ENCODE assay signal across 9 cellular contexts in the genomic region with DNA sequence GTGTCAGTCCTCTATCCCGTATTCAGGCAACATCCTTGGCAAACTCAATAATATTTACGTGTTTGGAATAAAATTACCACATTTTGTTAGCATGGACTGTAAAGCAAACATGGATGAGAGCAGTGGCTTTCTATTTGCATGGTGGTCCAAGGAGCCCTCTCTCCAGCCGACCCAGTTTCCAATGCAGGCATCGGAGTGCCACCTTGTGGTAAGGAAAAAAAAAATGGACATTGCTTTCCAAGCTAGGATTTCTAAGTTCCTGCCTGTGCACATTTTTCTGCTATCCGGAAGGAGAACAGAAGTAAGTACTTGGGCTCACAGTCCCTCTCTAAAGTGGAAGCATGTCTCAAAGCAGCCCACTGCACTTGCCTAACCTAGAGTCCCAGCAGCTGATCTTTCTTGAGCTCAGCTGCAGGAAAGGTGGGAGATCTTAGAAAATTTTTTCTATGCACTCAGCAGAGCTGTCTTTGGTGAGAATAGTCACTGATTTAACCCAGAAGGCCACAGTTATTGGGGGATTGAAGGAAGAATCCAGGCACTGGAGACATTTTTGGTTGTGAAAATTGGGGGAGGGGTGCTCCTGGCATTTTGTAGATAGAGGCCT. TPM values are rescaled to one million over a fixed set of nuclear protein-coding genes. Genes with fewer than 3 reads are reported as not detected.
DNase-seq lines count a peak whose midpoint lies in the region; ATAC-seq, FAIRE-seq and TF ChIP-seq lines count a peak whose summit lies in the region.
"Had no signal": no experiment of that assay in that cellular context is flagged by ENCODE, and none has a peak within 500 bp of the region (broad histone marks: within the 10 kb centered on the region; RNA-seq: fewer than 3 reads in every experiment).

No MANE protein-coding gene starts in this region.

- H2BK15ac ChIP-seq in neuronal stem cell (ENCODE audit: low read length): no peak overlapping the region

- H3K36me3 Mint-ChIP-seq in activated CD8-positive, alpha-beta T cell treated with anti-CD3 and anti-CD28 coated beads for 36 hours (ENCODE audit: low read depth): no peaks in the 10 kb centered on the region
- no peaks in the 10 kb centered on the region for H3K36me3 Mint-ChIP-seq in CD14-positive monocyte

- H3K18ac ChIP-seq in neuronal stem cell (ENCODE audit: low read length): no peak overlapping the region

- POLR2A ChIA-PET in activated CD8-positive, alpha-beta T cell treated with anti-CD3 and anti-CD28 coated beads for 36 hours (lab: Charles Lee): no interaction called here

- no peak overlapping the region for H3K27ac ChIP-seq in neuronal stem cell (replicated peaks; ENCODE audit: low read length)
- H3K27ac ChIP-seq in upper lobe of left lung: no peak overlapping the region

- H3K4me1 ChIP-seq in neuronal stem cell (ENCODE audit: control insufficient read depth in 2 of 2, insufficient read depth in 1 of 2, low read depth in 1 of 2, low read length in 2 of 2): no peaks in the 10 kb centered on the region
- no peaks in the 10 kb centered on the region for H3K4me1 ChIP-seq in upper lobe of left lung

- H3K36me3 ChIP-seq in bronchial epithelial cell (ENCODE audit: control insufficient read depth, insufficient read depth, low read length) (no peaks in the 10 kb centered on the region), neuronal stem cell (replicated peaks in 1 of 2; ENCODE audit: control insufficient read depth in 2 of 2, insufficient read depth in 2 of 2, low read length in 2 of 2) (no peaks in the 10 kb centered on the region), upper lobe of left lung (no peaks in the 10 kb centered on the region)

- peak; percentile 43; the same call in 2 of the 3 replicates for TF ChIP-seq CTCF in GM12872 (IDR thresholded peaks at IDR 0.05; ENCODE audit: insufficient read depth, low read depth, low read length)
- TF ChIP-seq CTCF in bronchial epithelial cell (IDR thresholded peaks at IDR 0.05; ENCODE audit: insufficient read depth, low read length, severe bottlenecking): peak; percentile 35
- no peak for TF ChIP-seq CTCF in upper lobe of left lung (IDR thresholded peaks at IDR 0.05)
- TF ChIP-seq CTCF in activated CD8-positive, alpha-beta T cell treated with anti-CD3 and anti-CD28 coated beads for 36 hours (IDR thresholded peaks at IDR 0.05): no peak
- TF ChIP-seq CTCF in CD14-positive monocyte (IDR thresholded peaks at IDR 0.05): no peak

- H3K27me3 ChIP-seq in bronchial epithelial cell (ENCODE audit: control insufficient read depth, insufficient read depth, low read length) (no peaks in the 10 kb centered on the region), neuronal stem cell (ENCODE audit: control insufficient read depth in 3 of 3, insufficient read depth in 3 of 3, low read depth in 1 of 3, low read length in 3 of 3) (no peaks in the 10 kb centered on the region), upper lobe of left lung (no peaks in the 10 kb centered on the region)

- no CpG with 5 or more reads among the region's 5 CpGs for WGBS in neuronal stem cell (ENCODE audit: extremely low coverage in 2 of 2, insufficient read length in 2 of 2, insufficient replicate concordance in 1 of 2), 2 donors
- WGBS in upper lobe of left lung, 2 donors: 19 to 20% methylated on average over 5 of the region's 5 CpGs

- H2AK5ac ChIP-seq in neuronal stem cell (ENCODE audit: low read depth, low read length): no peak overlapping the region

- H4K8ac ChIP-seq in neuronal stem cell (ENCODE audit: low read depth, low read length): no peak overlapping the region

- H3K14ac ChIP-seq in neuronal stem cell (ENCODE audit: low read length): no peak overlapping the region

- FAIRE-seq in bronchial epithelial cell (lab: Jason Lieb, UNC): no peak

- no peak overlapping the region for H2BK5ac ChIP-seq in neuronal stem cell (ENCODE audit: low read length)

- H3K23ac ChIP-seq in neuronal stem cell (ENCODE audit: low read depth, low read length, poor library complexity): no peak overlapping the region

- H3K27ac Mint-ChIP-seq in activated CD8-positive, alpha-beta T cell treated with anti-CD3 and anti-CD28 coated beads for 36 hours: no peak overlapping the region
- H3K27ac Mint-ChIP-seq in CD14-positive monocyte: no peak overlapping the region

- no peak overlapping the region for H4K91ac ChIP-seq in neuronal stem cell (ENCODE audit: low read depth, low read length, poor library complexity)

- ATAC-seq in upper lobe of left lung (ENCODE audit: low FRiP score in 2 of 2): no peak
- no peak for ATAC-seq in activated CD8-positive, alpha-beta T cell treated with anti-CD3 and anti-CD28 coated beads for 36 hours
- ATAC-seq: sciatic nerve had no signal

- no peak for TF ChIP-seq EP300 in upper lobe of left lung (IDR thresholded peaks at IDR 0.05)

- H3K4me3 Mint-ChIP-seq in activated CD8-positive, alpha-beta T cell treated with anti-CD3 and anti-CD28 coated beads for 36 hours: no peak overlapping the region
- no peak overlapping the region for H3K4me3 Mint-ChIP-seq in CD14-positive monocyte

- DNase-seq in NCI-H2029 treated with DMSO at 0.1 percent for 48 hours (lab: John Stamatoyannopoulos, UW): peak; percentile 23
- peak; percentile 25 for DNase-seq in bronchial epithelial cell (ENCODE audit: low read depth)
- peak; percentile 55 for DNase-seq in neuronal stem cell (ENCODE audit: low spot score)
- no peak for DNase-seq in upper lobe of left lung
- no peak for DNase-seq in stimulated activated naive CD4-positive, alpha-beta T cell (lab: John Stamatoyannopoulos, UW)
- no peak for DNase-seq in activated CD8-positive, alpha-beta T cell treated with anti-CD3 and anti-CD28 coated beads for 36 hours
- no peak for DNase-seq in CD14-positive monocyte (ENCODE audit: low spot score)

- no peak for TF ChIP-seq POLR2A in upper lobe of left lung (IDR thresholded peaks at IDR 0.05)

- H2BK12ac ChIP-seq in neuronal stem cell (ENCODE audit: low read length): no peak overlapping the region

- H3K27me3 Mint-ChIP-seq in activated CD8-positive, alpha-beta T cell treated with anti-CD3 and anti-CD28 coated beads for 36 hours: peaks cover 7% of the 10 kb centered on the region
- peaks cover 4 to 10% (median 8%) of the 10 kb centered on the region in 3 donors for H3K27me3 Mint-ChIP-seq in CD14-positive monocyte (ENCODE audit: low read depth in 3 of 3)

- no peaks in the 10 kb centered on the region for H3K79me1 ChIP-seq in neuronal stem cell (ENCODE audit: low read depth, low read length)

- no peaks in the 10 kb centered on the region for H3K9me3 Mint-ChIP-seq in activated CD8-positive, alpha-beta T cell treated with anti-CD3 and anti-CD28 coated beads for 36 hours
- H3K9me3 Mint-ChIP-seq in CD14-positive monocyte: peaks cover 0 to 2% (median 0%) of the 10 kb centered on the region in 7 donors

- H2BK120ac ChIP-seq in neuronal stem cell (ENCODE audit: low read depth, low read length): no peak overlapping the region

- intact Hi-C loops in activated CD8-positive, alpha-beta T cell treated with anti-CD3 and anti-CD28 coated beads for 36 hours (cut with micrococcal nuclease): no loop called here
- intact Hi-C loops in CD14-positive monocyte (cut with micrococcal nuclease): no loop called here

- CTCF ChIA-PET in activated CD8-positive, alpha-beta T cell treated with anti-CD3 and anti-CD28 coated beads for 36 hours (lab: Charles Lee): interaction anchor here (0.6 to 2.0 kb wide), 4 partner anchors 8 to 591 kb away, joined by 3 to 10 read pairs (median 6); a partner anchor contains a TSS

- H3K4me1 Mint-ChIP-seq in activated CD8-positive, alpha-beta T cell treated with anti-CD3 and anti-CD28 coated beads for 36 hours (ENCODE audit: low read depth): no peaks in the 10 kb centered on the region
- no peaks in the 10 kb centered on the region for H3K4me1 Mint-ChIP-seq in CD14-positive monocyte

- no peak overlapping the region for H3K4me2 ChIP-seq in neuronal stem cell (ENCODE audit: insufficient read depth, low read length, poor library complexity, severe bottlenecking)

- H3K4me3 ChIP-seq in bronchial epithelial cell (ENCODE audit: low read depth, low read length) (no peak overlapping the region), neuronal stem cell (ENCODE audit: low read length in 2 of 2) (no peak overlapping the region), upper lobe of left lung (no peak overlapping the region)

- H3K9me3 ChIP-seq in neuronal stem cell (replicated peaks in 1 of 2; ENCODE audit: control insufficient read depth in 2 of 2, insufficient read depth in 1 of 2, low read depth in 1 of 2, low read length in 2 of 2) (no peaks in the 10 kb centered on the region), upper lobe of left lung (no peaks in the 10 kb centered on the region)

- peak overlapping the region; percentile 53 for H2AFZ ChIP-seq in neuronal stem cell (ENCODE audit: low read length)

- no peak overlapping the region for H3K4ac ChIP-seq in neuronal stem cell (ENCODE audit: low read length)

- no peak overlapping the region for H3K9ac ChIP-seq in neuronal stem cell (ENCODE audit: low read depth, low read length, poor library complexity)

RNA-seq across cellular contexts. Expression of a gene that starts 46.0 kb away (rescaled TPM):
- total RNA-seq in bronchial epithelial cell (3.9 and 5.5 TPM in 2 replicates), upper lobe of left lung (10 to 100 TPM in 2 of 6 donors, 1 to 10 TPM in 4; 4.2 to 12.1 (median 7.5) TPM)
- 5.2 TPM for polyA plus RNA-seq in neuronal stem cell (2013, experiment 1 of 2)
- polyA plus RNA-seq in neuronal stem cell (2013, experiment 2 of 2): 5.3 TPM
- total RNA-seq in activated CD8-positive, alpha-beta T cell treated with anti-CD3 and anti-CD28 coated beads for 36 hours: 10 to 100 TPM in 1 of 2 experiments, 1 to 10 TPM in 1; 6.2 to 13.3 TPM
- 10 to 100 TPM in 1 of 2 donors, 1 to 10 TPM in 1; 5.9 to 11.8 TPM for polyA plus RNA-seq in CD14-positive monocyte

Comparison
In these comparisons a context has a peak if more than half of its experiments do, and no peak if none do; other contexts are left out.
1. CTCF ChIP-seq: peak in GM12872 (single experiment) and bronchial epithelial cell (single experiment); none in upper lobe of left lung (0 of 6), activated CD8-positive, alpha-beta T cell treated with anti-CD3 and anti-CD28 coated beads for 36 hours (single experiment) and CD14-positive monocyte (single experiment).
2. DNase-seq: peak in NCI-H2029 treated with DMSO at 0.1 percent for 48 hours (single experiment), bronchial epithelial cell (single experiment) and neuronal stem cell (single experiment); none in upper lobe of left lung (0 of 2), stimulated activated naive CD4-positive, alpha-beta T cell (0 of 6), activated CD8-positive, alpha-beta T cell treated with anti-CD3 and anti-CD28 coated beads for 36 hours (single experiment) and CD14-positive monocyte (single experiment).